Comparison of ENCODE assay signal across 10 cellular contexts in genomic region chr16:49858200-49859129, GRCh38. TPM values are rescaled to one million over a fixed set of nuclear protein-coding genes. Genes with fewer than 3 reads are reported as not detected.
DNase-seq lines count a peak whose midpoint lies in the region; ATAC-seq and TF ChIP-seq lines count a peak whose summit lies in the region.
"Had no signal": no experiment of that assay in that cellular context is flagged by ENCODE, and none has a peak within 500 bp of the region (broad histone marks: within the 10 kb centered on the region; RNA-seq: fewer than 3 reads in every experiment).

No MANE protein-coding gene starts in this region.

- ATAC-seq in T-cell (replicated peaks in 1 of 4) (peak in 2 of 4 experiments; percentile 14 to 28), HG03442 (IDR thresholded peaks at IDR 0.05; ENCODE audit: unreplicated experiment) (no peak)

- CTCF ChIA-PET in T-cell (lab: Charles Lee) = interaction anchor here in 1 of 2 donors (0.6 to 0.7 kb wide), 2 partner anchors 18 to 203 kb away, joined by 3 to 6 read pairs; no protein-coding TSS in a partner anchor

- WGBS in thyroid gland, 2 donors = 1 to 3% methylated on average over 6 to 33 of the region's 90 CpGs

- peaks cover 6% of the 10 kb centered on the region for H3K27me3 ChIP-seq in muscle layer of duodenum (ENCODE audit: low read depth, low read length)
- H3K27me3 ChIP-seq in thyroid gland = no peaks in the 10 kb centered on the region

- intact Hi-C loops in thyroid gland (cut with DNase I) = loop anchor here (5.0 kb wide), 1 partner anchor 371 kb away; no protein-coding TSS in a partner anchor

- H3K9me3 ChIP-seq in muscle layer of duodenum (ENCODE audit: control insufficient read depth in 1 of 2, low read length in 2 of 2) = no peaks in the 10 kb centered on the region
- no peaks in the 10 kb centered on the region for H3K9me3 ChIP-seq in thyroid gland

- no peaks in the 10 kb centered on the region for H3K36me3 ChIP-seq in muscle layer of duodenum (ENCODE audit: control insufficient read depth in 1 of 2, insufficient read depth in 2 of 2, low read length in 2 of 2)
- H3K36me3 ChIP-seq in thyroid gland = no peaks in the 10 kb centered on the region

- H3K36me3 Mint-ChIP-seq in T-cell = no peaks in the 10 kb centered on the region
- peaks cover 7% of the 10 kb centered on the region for H3K36me3 Mint-ChIP-seq in endothelial cell (ENCODE audit: low read depth, unreplicated experiment)
- H3K36me3 Mint-ChIP-seq: natural killer cell treated with Interleukin-12 subunit alpha and Interleukin-12 subunit beta and Interleukin-15 and Interleukin-18, amount 100 ng/mL, for 72 hours had no signal

- POLR2A ChIA-PET in T-cell (lab: Charles Lee) = no interaction called here

- H3K27me3 Mint-ChIP-seq in T-cell (peaks cover 19 to 25% of the 10 kb centered on the region in 2 donors), endothelial cell (ENCODE audit: unreplicated experiment) (peaks cover 13% of the 10 kb centered on the region)

- H3K4me1 ChIP-seq in muscle layer of duodenum (ENCODE audit: control insufficient read depth in 1 of 2, insufficient read depth in 2 of 2, low read length in 2 of 2) = peaks cover 0 to 24% of the 10 kb centered on the region in 2 donors
- H3K4me1 ChIP-seq in thyroid gland = peaks cover 23% of the 10 kb centered on the region in 2 donors

- H3K27ac ChIP-seq in muscle layer of duodenum (ENCODE audit: low read length) (no peak overlapping the region), thyroid gland (peak overlapping the region; percentile 78 to 88 (median 86))

- H3K9me3 Mint-ChIP-seq in T-cell = no peaks in the 10 kb centered on the region
- H3K9me3 Mint-ChIP-seq in endothelial cell (ENCODE audit: unreplicated experiment) = no peaks in the 10 kb centered on the region
- H3K9me3 Mint-ChIP-seq: natural killer cell treated with Interleukin-12 subunit alpha and Interleukin-12 subunit beta and Interleukin-15 and Interleukin-18, amount 100 ng/mL, for 72 hours had no signal

- TF ChIP-seq CTCF in endothelial cell (IDR thresholded peaks at IDR 0.05; ENCODE audit: unreplicated experiment) (no peak), thyroid gland (IDR thresholded peaks at IDR 0.05) (no peak)

- H3K4me3 Mint-ChIP-seq in T-cell (peak overlapping the region in 2 of 3 donors; percentile 25 to 69), endothelial cell (ENCODE audit: unreplicated experiment) (peak overlapping the region; percentile 21)

- TF ChIP-seq POLR2A in thyroid gland (IDR thresholded peaks at IDR 0.05) = no peak

- DNase-seq in GM03348 (ENCODE audit: low spot score) = peak; percentile 54
- peak in 9 of 34 experiments; percentile 5 to 31 (median 21) for DNase-seq in T-cell
- DNase-seq in endothelial cell (ENCODE audit: low spot score) = peak; percentile 53
- DNase-seq in thyroid gland = peak; percentile 73 to 81
- DNase-seq in NCI-H2029 treated with DMSO at 0.1 percent for 48 hours (lab: John Stamatoyannopoulos, UW) = no peak
- DNase-seq in middle frontal gyrus (ENCODE audit: extremely low spot score, low spot score) = no peak

- H3K4me3 ChIP-seq in muscle layer of duodenum (ENCODE audit: low read depth in 1 of 2, low read length in 2 of 2) = peak overlapping the region; percentile 33 to 67
- peak overlapping the region in 2 of 3 donors; percentile 39 to 80 for H3K4me3 ChIP-seq in thyroid gland (replicated peaks in 1 of 3)

- peaks cover 6 to 16% (median 15%) of the 10 kb centered on the region in 3 donors for H3K4me1 Mint-ChIP-seq in T-cell
- H3K4me1 Mint-ChIP-seq in endothelial cell (ENCODE audit: unreplicated experiment) = peaks cover 15% of the 10 kb centered on the region

- H3K27ac Mint-ChIP-seq in T-cell (no peak overlapping the region), endothelial cell (ENCODE audit: unreplicated experiment) (no peak overlapping the region)
- H3K27ac Mint-ChIP-seq: natural killer cell treated with Interleukin-12 subunit alpha and Interleukin-12 subunit beta and Interleukin-15 and Interleukin-18, amount 100 ng/mL, for 72 hours had no signal

RNA-seq across cellular contexts. Expression of gene ZNF423, which starts 2.6 kb away (rescaled TPM):
- total RNA-seq in T-cell = under 1 TPM in 2 of 5 donors, not detected in 3; 0.07 to 0.12 TPM
- 44.8 TPM for total RNA-seq in endothelial cell (ENCODE audit: unreplicated experiment)
- 10 to 100 TPM in 1 of 4 donors, 1 to 10 TPM in 3; 7.4 to 10.0 (median 8.5) TPM for total RNA-seq in thyroid gland
- total RNA-seq: LHCN-M2; natural killer cell treated with Interleukin-12 subunit alpha and Interleukin-12 subunit beta and Interleukin-15 and Interleukin-18, amount 100 ng/mL, for 72 hours had no signal

Comparison
In these comparisons a context has a peak if more than half of its experiments do, and no peak if none do; other contexts are left out.
1. DNase-seq: peak in GM03348 (single experiment), endothelial cell (single experiment) and thyroid gland (2 of 2); none in NCI-H2029 treated with DMSO at 0.1 percent for 48 hours (single experiment) and middle frontal gyrus (single experiment).
2. RNA of gene ZNF423, which starts 2.6 kb away (total RNA-seq): 44.8 TPM in endothelial cell (single experiment) and 7.4 to 10.0 TPM in thyroid gland; 0.07 to 0.12 TPM in T-cell; every median in the first group is over 4 times any median in the second.